7 cellular contexts compared by ENCODE assay signal in the genomic region with DNA sequence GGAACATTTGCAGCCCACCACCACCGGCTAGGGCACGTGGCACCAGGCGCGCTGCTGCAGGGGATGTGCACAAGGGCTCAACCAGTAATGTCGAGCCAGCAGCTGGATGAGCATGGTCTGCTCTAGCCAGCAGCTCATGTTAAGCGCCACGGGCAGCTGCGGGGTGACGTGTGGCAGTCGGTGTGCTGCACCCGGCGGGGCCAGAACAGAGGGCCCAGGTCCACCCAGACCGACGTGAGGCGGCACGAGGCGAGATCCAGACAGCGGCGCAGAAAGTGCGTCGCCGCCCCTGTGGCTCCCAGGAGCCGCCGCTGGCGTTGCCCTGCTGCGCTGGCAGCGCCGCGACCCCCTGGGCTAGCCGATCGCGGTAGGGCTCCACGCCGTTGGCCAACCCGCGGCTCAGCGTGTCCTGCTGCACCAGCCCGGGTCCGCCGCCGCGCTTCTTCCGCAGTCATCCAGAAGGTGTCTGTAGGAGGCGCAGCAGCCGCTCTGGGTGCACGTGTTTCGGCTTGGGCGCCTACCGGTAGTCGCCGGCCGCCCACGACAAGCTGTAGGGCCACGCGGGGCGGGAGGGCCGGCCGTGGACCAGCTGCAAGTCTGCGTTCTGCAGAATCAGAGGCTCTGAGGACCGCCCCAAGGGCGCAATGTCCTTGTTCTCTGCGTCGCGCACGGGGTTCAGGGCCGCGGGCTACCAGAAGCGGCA. TPM values are rescaled to one million over a fixed set of nuclear protein-coding genes. Genes with fewer than 3 reads are reported as not detected.
DNase-seq lines count a peak whose midpoint lies in the region; ATAC-seq and TF ChIP-seq lines count a peak whose summit lies in the region.

No MANE protein-coding gene starts in this region.

- ATAC-seq in body of pancreas (peak; percentile 43), left colon (peak; percentile 79)

- H3K27ac ChIP-seq in body of pancreas: peak overlapping the region in 3 of 4 donors; percentile 57 to 65 (median 61)

- H3K4me3 ChIP-seq in H7 (ENCODE audit: insufficient read depth, low read depth, low read length): peak overlapping the region; percentile 49
- H3K4me3 ChIP-seq in body of pancreas: no peak overlapping the region

- H3K27me3 ChIP-seq in H7 (ENCODE audit: control insufficient read depth, insufficient read depth, low read length) (peaks cover 28% of the 10 kb centered on the region), body of pancreas (no peaks in the 10 kb centered on the region)

- 6% methylated on average over 60 of the region's 68 CpGs; no CpG with 5 or more reads in 1 of the 2 donors for WGBS in body of pancreas, 2 donors

- TF ChIP-seq POLR2A in body of pancreas (IDR thresholded peaks at IDR 0.05): peak in 1 of 3 donors; percentile 8

- H3K4me1 ChIP-seq in body of pancreas: peaks cover 18% of the 10 kb centered on the region

- intact Hi-C loops in body of pancreas (cut with DNase I): loop anchor here (5.0 kb wide), 1 partner anchor 44 kb away; no protein-coding TSS in a partner anchor
- intact Hi-C loops in left colon (cut with DNase I, micrococcal nuclease): loop anchor here (5.0 to 10.0 kb wide), 2 partner anchors 46 to 149 kb away; no protein-coding TSS in a partner anchor

- H3K9me3 ChIP-seq in body of pancreas: no peaks in the 10 kb centered on the region

- H3K36me3 ChIP-seq in H7 (replicated peaks; ENCODE audit: control insufficient read depth, insufficient read depth, low read length): peaks cover 8% of the 10 kb centered on the region
- peaks cover 0 to 2% of the 10 kb centered on the region in 2 donors for H3K36me3 ChIP-seq in body of pancreas (replicated peaks in 1 of 2; ENCODE audit: insufficient read depth in 1 of 2, low read depth in 2 of 2)

- DNase-seq in H7: peak; percentile 91
- DNase-seq in T-helper 2 cell: peak; percentile 36 to 74 (median 48)
- DNase-seq in body of pancreas: peak; percentile 53 to 76 (median 72)
- DNase-seq in left colon: peak; percentile 65 to 82
- DNase-seq in stimulated activated CD4-positive, alpha-beta T cell treated with anti-CD3 and anti-CD28 coated beads, Interleukin-1b, Interleukin-23, amount 100 ng/mL, for 48 hours: peak; percentile 70
- no peak for DNase-seq in D341Med (ENCODE audit: low spot score)
- no peak for DNase-seq in middle frontal gyrus (ENCODE audit: extremely low spot score, low spot score)

- peak; percentile 6 to 55 (median 33) for TF ChIP-seq CTCF in body of pancreas (IDR thresholded peaks at IDR 0.05)

RNA-seq across cellular contexts. Expression of gene GALR3, which starts 4.6 kb away (rescaled TPM):
- not detected in 2 replicates for total RNA-seq in H7 (2014; rRNA removed; shearing (Covaris generic))
- total RNA-seq in body of pancreas (not detected), left colon (not detected)

RNA-seq across cellular contexts. Expression of gene GCAT, which starts 10.8 kb away (rescaled TPM):
- 35.1 and 45.0 TPM in 2 replicates for total RNA-seq in H7 (2014; rRNA removed; shearing (Covaris generic))
- total RNA-seq in body of pancreas (10 to 100 TPM; 31.6 to 42.5 TPM), left colon (10 to 100 TPM; 10.2 to 10.6 TPM)

RNA-seq across cellular contexts. Expression of gene ANKRD54, which starts 25.6 kb away (rescaled TPM):
- total RNA-seq in H7 (2014; rRNA removed; shearing (Covaris generic)): 16.9 and 25.2 TPM in 2 replicates
- total RNA-seq in body of pancreas (10 to 100 TPM; 38.1 to 88.0 TPM), left colon (10 to 100 TPM; 21.1 to 25.6 TPM)

RNA-seq across cellular contexts. Expression of gene EIF3L, which starts 30.7 kb away (rescaled TPM):
- 652 and 748 TPM in 2 replicates for total RNA-seq in H7 (2014; rRNA removed; shearing (Covaris generic))
- total RNA-seq in body of pancreas (100 to 1,000 TPM; 139 to 230 TPM), left colon (100 to 1,000 TPM; 362 to 388 TPM)

Comparison
In these comparisons a context has a peak if more than half of its experiments do, and no peak if none do; other contexts are left out.
1. DNase-seq: peak in H7 (single experiment), T-helper 2 cell (5 of 5), body of pancreas (4 of 4), left colon (2 of 2) and stimulated activated CD4-positive, alpha-beta T cell treated with anti-CD3 and anti-CD28 coated beads, Interleukin-1b, Interleukin-23, amount 100 ng/mL, for 48 hours (single experiment); none in D341Med (single experiment) and middle frontal gyrus (single experiment).